In the genomic region with DNA sequence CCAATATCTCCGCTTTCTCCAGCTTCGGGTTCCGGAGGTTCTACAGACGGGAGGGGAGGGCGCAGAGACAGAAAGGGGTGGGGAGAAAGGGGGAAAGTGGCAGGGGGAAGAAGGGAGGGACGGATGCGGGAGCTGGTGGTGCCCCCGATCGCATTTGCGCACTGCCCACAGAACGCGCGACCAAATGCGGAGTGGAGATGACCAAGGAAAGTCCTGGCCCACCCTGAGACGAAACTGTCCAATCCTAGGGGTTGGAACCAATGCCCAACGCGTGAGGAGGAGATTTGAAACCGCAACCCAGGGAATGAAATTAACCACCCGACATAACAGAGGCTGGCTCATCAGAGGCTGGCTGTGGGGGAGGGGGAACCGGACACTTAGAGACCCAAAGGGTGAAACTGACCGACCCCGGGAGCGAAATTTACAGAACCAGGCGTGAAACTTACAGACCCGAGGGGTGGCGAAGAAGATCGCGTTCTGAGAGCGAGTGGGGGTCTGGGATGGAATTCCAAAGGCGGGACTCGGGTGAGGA, we compare ENCODE assay signal across 8 cellular contexts. TPM values are rescaled to one million over a fixed set of nuclear protein-coding genes. Genes with fewer than 3 reads are reported as not detected.
DNase-seq lines count a peak whose midpoint lies in the region; ATAC-seq and TF ChIP-seq lines count a peak whose summit lies in the region.

No MANE protein-coding gene starts in this region.

- no peak overlapping the region for H3K27ac ChIP-seq in mesendoderm (ENCODE audit: low read depth, low read length)

- H3K27ac Mint-ChIP-seq in MCF 10A (ENCODE audit: low read depth, unreplicated experiment): peak overlapping the region; percentile 0

- no peak overlapping the region for H4K8ac ChIP-seq in mesendoderm (ENCODE audit: low read depth, low read length)

- no peaks in the 10 kb centered on the region for H3K9me3 Mint-ChIP-seq in MCF 10A (ENCODE audit: unreplicated experiment)

- peaks cover 59% of the 10 kb centered on the region for H3K4me1 Mint-ChIP-seq in MCF 10A (ENCODE audit: insufficient read depth, unreplicated experiment)

- no peaks in the 10 kb centered on the region for H3K36me3 ChIP-seq in mesendoderm (ENCODE audit: control insufficient read depth, insufficient read depth, low read length)

- in situ Hi-C loops in GM13977 (cut with MboI; ENCODE audit: low pct_unique_long_range_greater_than_20kb, low sequenced_read_pairs, unreplicated experiment): no loop called here

- H3K79me1 ChIP-seq in mesendoderm (ENCODE audit: low read length): no peaks in the 10 kb centered on the region

- BruUV-seq in MCF 10A (replicated peaks; lab: Mats Ljungman, UMichigan): no TSS peak

- no peak overlapping the region for H2AK5ac ChIP-seq in mesendoderm (ENCODE audit: low read length)

- no peak for ATAC-seq in GM18498 (IDR thresholded peaks at IDR 0.05; ENCODE audit: unreplicated experiment)
- ATAC-seq in GM21528 (IDR thresholded peaks at IDR 0.05; ENCODE audit: low FRiP score, unreplicated experiment): no peak
- no peak for ATAC-seq in HG03571 (IDR thresholded peaks at IDR 0.05; ENCODE audit: unreplicated experiment)

- no CpG with 5 or more reads among the region's 31 CpGs for WGBS in mesendoderm (ENCODE audit: extremely low coverage, insufficient coverage, low lambda C conversion rate)

- no peak overlapping the region for H3K4ac ChIP-seq in mesendoderm (ENCODE audit: low read depth, low read length)

- peak overlapping the region; percentile 22 for H3K4me2 ChIP-seq in mesendoderm (ENCODE audit: low read length)

- peaks cover 19% of the 10 kb centered on the region for H3K27me3 ChIP-seq in mesendoderm (ENCODE audit: insufficient read depth, low read length, poor library complexity)

- TF ChIP-seq CTCF in MCF 10A (IDR thresholded peaks at IDR 0.05; ENCODE audit: unreplicated experiment) (no peak), GM13977 (IDR thresholded peaks at IDR 0.05; ENCODE audit: extremely low read depth, insufficient read depth, missing control alignments) (no peak)

- H3K4me3 ChIP-seq in mesendoderm (ENCODE audit: low read length): peak overlapping the region; percentile 39

- POLR2A ChIA-PET in MCF 10A (lab: Yijun Ruan, JAX): interaction anchor here (0.6 to 4.0 kb wide), 21 partner anchors 10 to 260 kb away, joined by 3 to 101 read pairs (median 4); a partner anchor contains a TSS

- H3K23ac ChIP-seq in mesendoderm (ENCODE audit: low read length): no peak overlapping the region

- CTCF ChIA-PET in MCF 10A (lab: Yijun Ruan, JAX): interaction anchor here (0.5 to 3.1 kb wide), 10 partner anchors 9 to 440 kb away, joined by 3 to 12 read pairs (median 4); no protein-coding TSS in a partner anchor

- intact Hi-C loops in MCF 10A (cut with micrococcal nuclease): loop anchor here (1.0 to 5.0 kb wide), 2 partner anchors 36 to 260 kb away; a partner anchor contains a TSS

- H3K56ac ChIP-seq in mesendoderm (ENCODE audit: low read length): peak overlapping the region; percentile 1

- DNase-seq in DMS53 (lab: John Stamatoyannopoulos, UW) (peak; percentile 77), M059J (ENCODE audit: low read depth) (peak; percentile 69), MCF 10A (ENCODE audit: unreplicated experiment) (peak; percentile 65), mesendoderm (peak; percentile 42), GM13977 (ENCODE audit: low spot score) (no peak)

- no peaks in the 10 kb centered on the region for H3K79me2 ChIP-seq in mesendoderm (ENCODE audit: control insufficient read depth, insufficient read depth, low read length)

- H2BK15ac ChIP-seq in mesendoderm (replicated peaks; ENCODE audit: low read depth): no peak overlapping the region

- no peak overlapping the region for H4K5ac ChIP-seq in mesendoderm (ENCODE audit: low read length)

- H3K4me1 ChIP-seq in mesendoderm (ENCODE audit: control insufficient read depth, low read depth, low read length): peaks cover 4% of the 10 kb centered on the region

- peak overlapping the region; percentile 77 for H3K4me3 Mint-ChIP-seq in MCF 10A (ENCODE audit: unreplicated experiment)

- no peak overlapping the region for H2BK120ac ChIP-seq in mesendoderm (ENCODE audit: low read depth, low read length)

- no peak overlapping the region for H3K18ac ChIP-seq in mesendoderm (ENCODE audit: low read length)

- H3K9ac ChIP-seq in mesendoderm (ENCODE audit: low read length): peak overlapping the region; percentile 62

- H3K27me3 Mint-ChIP-seq in MCF 10A (ENCODE audit: insufficient read depth, unreplicated experiment): no peaks in the 10 kb centered on the region

- H3K36me3 Mint-ChIP-seq in MCF 10A (ENCODE audit: insufficient read depth, unreplicated experiment): peaks cover 49% of the 10 kb centered on the region

- no peak overlapping the region for H2BK5ac ChIP-seq in mesendoderm (ENCODE audit: low read length)

RNA-seq across cellular contexts. Expression of a gene that starts 1.4 kb away (rescaled TPM):
- 0.22 and 0.94 TPM in 2 replicates for total RNA-seq in M059J (2014; rRNA removed; shearing (Covaris generic))
- total RNA-seq in MCF 10A (2022): 5.8 and 5.9 TPM in 2 replicates
- 0.10 TPM for polyA plus RNA-seq in mesendoderm (2013, experiment 1 of 2)
- 0.17 TPM for polyA plus RNA-seq in mesendoderm (2013, experiment 2 of 2)

RNA-seq across cellular contexts. Expression of a gene that starts 4.1 kb away (rescaled TPM):
- 0.44 TPM in 1 of 2 replicates, not detected in the other for total RNA-seq in M059J (2014; rRNA removed; shearing (Covaris generic))
- total RNA-seq in MCF 10A (2022): 13.1 and 14.1 TPM in 2 replicates
- polyA plus RNA-seq in mesendoderm (2013, experiment 1 of 2): 0.06 TPM
- 0.04 TPM for polyA plus RNA-seq in mesendoderm (2013, experiment 2 of 2)

RNA-seq across cellular contexts. Expression of a gene that starts 29.7 kb away (rescaled TPM):
- total RNA-seq in M059J (2014; rRNA removed; shearing (Covaris generic)): 10.6 and 18.4 TPM in 2 replicates
- total RNA-seq in MCF 10A (2022): 165 and 190 TPM in 2 replicates
- 10.0 TPM for polyA plus RNA-seq in mesendoderm (2013, experiment 1 of 2)
- 10.0 TPM for polyA plus RNA-seq in mesendoderm (2013, experiment 2 of 2)

RNA-seq across cellular contexts. Expression of a gene that starts 34.9 kb away (rescaled TPM):
- not detected in 2 replicates for total RNA-seq in M059J (2014; rRNA removed; shearing (Covaris generic))
- 1.3 TPM in 1 of 2 replicates, not detected in the other for total RNA-seq in MCF 10A (2022)
- 0.01 TPM for polyA plus RNA-seq in mesendoderm (2013, experiment 1 of 2)
- 0.04 TPM for polyA plus RNA-seq in mesendoderm (2013, experiment 2 of 2)

RNA-seq across cellular contexts. Expression of a gene that starts 40.3 kb away (rescaled TPM):
- total RNA-seq in M059J (2014; rRNA removed; shearing (Covaris generic)): 3.8 and 4.4 TPM in 2 replicates
- total RNA-seq in MCF 10A (2022): 37.7 and 42.8 TPM in 2 replicates
- 14.1 TPM for polyA plus RNA-seq in mesendoderm (2013, experiment 1 of 2)
- polyA plus RNA-seq in mesendoderm (2013, experiment 2 of 2): 14.0 TPM
